ENCODE assay signal across 20 cellular contexts in genomic region chr3:66554178-66554577, GRCh38. TPM values are rescaled to one million over a fixed set of nuclear protein-coding genes. Genes with fewer than 3 reads are reported as not detected.
DNase-seq lines count a peak whose midpoint lies in the region; ATAC-seq and TF ChIP-seq lines count a peak whose summit lies in the region.
"Had no signal": no experiment of that assay in that cellular context is flagged by ENCODE, and none has a peak within 500 bp of the region (broad histone marks: within the 10 kb centered on the region; RNA-seq: fewer than 3 reads in every experiment).

No MANE protein-coding gene starts in this region.

- H2BK5ac ChIP-seq in mesenchymal stem cell (ENCODE audit: low read depth, low read length, poor library complexity, severe bottlenecking): no peak overlapping the region

- H3K18ac ChIP-seq in mesenchymal stem cell (ENCODE audit: low read depth in 1 of 2, low read length in 2 of 2): no peak overlapping the region

- no peaks in the 10 kb centered on the region for H3K27me3 ChIP-seq in BJ (ENCODE audit: control insufficient read depth, insufficient read depth, low read length)
- no peaks in the 10 kb centered on the region for H3K27me3 ChIP-seq in mesenchymal stem cell (ENCODE audit: control insufficient read depth in 1 of 2, insufficient read depth in 1 of 2, low read length in 2 of 2)
- H3K27me3 ChIP-seq: brain microvascular endothelial cell, upper lobe of right lung had no signal

- no peaks in the 10 kb centered on the region for H3K79me1 ChIP-seq in mesenchymal stem cell (replicated peaks; ENCODE audit: low read length, poor library complexity, severe bottlenecking)

- H3K4me3 ChIP-seq in BJ (ENCODE audit: low read depth, low read length) (no peak overlapping the region), choroid plexus epithelial cell (ENCODE audit: low read depth, low read length) (no peak overlapping the region), mesenchymal stem cell (ENCODE audit: insufficient read depth in 1 of 2, low read depth in 1 of 2, low read length in 2 of 2) (no peak overlapping the region)
- H3K4me3 ChIP-seq: skin epidermis, upper lobe of right lung had no signal

- no peak overlapping the region for H2BK12ac ChIP-seq in mesenchymal stem cell (ENCODE audit: low read length in 2 of 2)

- H3K36me3 ChIP-seq in BJ (ENCODE audit: control insufficient read depth, insufficient read depth, low read length) (no peaks in the 10 kb centered on the region), mesenchymal stem cell (ENCODE audit: control insufficient read depth in 1 of 2, insufficient read depth in 2 of 2, low read depth in 1 of 2, low read length in 2 of 2) (no peaks in the 10 kb centered on the region)
- H3K36me3 ChIP-seq: brain microvascular endothelial cell, upper lobe of right lung had no signal

- TF ChIP-seq CTCF in BJ (IDR thresholded peaks at IDR 0.05; ENCODE audit: insufficient read depth, low read depth, low read length) (no peak), choroid plexus epithelial cell (conservative IDR thresholded peaks at IDR 0.05; ENCODE audit: low read depth, low read length) (no peak)

- H4K8ac ChIP-seq in mesenchymal stem cell (ENCODE audit: low read length): no peak overlapping the region

- WGBS in mesenchymal stem cell: 83% methylated on average over 1 of the region's 1 CpG

- ATAC-seq in HG03097 (IDR thresholded peaks at IDR 0.05; ENCODE audit: low FRiP score, unreplicated experiment) (no peak), HG03571 (IDR thresholded peaks at IDR 0.05; ENCODE audit: unreplicated experiment) (no peak)
- ATAC-seq: activated CD8-positive, alpha-beta memory T cell treated with anti-CD3 and anti-CD28 coated beads, Interleukin-2, amount 10 ng/mL, durations not matched to agents 7 days and 5 days; stimulated activated memory B cell treated with anti-CD40 and anti-IgM and Interleukin-4, amounts not matched to agents 10 μg/mL and 1 μg/mL and 100 μg/mL, for 72 hours; upper lobe of right lung had no signal

- peaks cover 2% of the 10 kb centered on the region for H3K4me1 ChIP-seq in mesenchymal stem cell (ENCODE audit: control insufficient read depth, insufficient read depth, low read depth, low read length)
- H3K4me1 ChIP-seq: upper lobe of right lung had no signal

- no peak overlapping the region for H3K27ac ChIP-seq in mesenchymal stem cell (ENCODE audit: low read length, poor library complexity, severe bottlenecking)
- H3K27ac ChIP-seq: brain microvascular endothelial cell, C4-2B, skin epidermis, upper lobe of right lung had no signal

- H2BK120ac ChIP-seq in mesenchymal stem cell (ENCODE audit: low read depth, low read length): no peak overlapping the region

- no peak overlapping the region for H2BK15ac ChIP-seq in mesenchymal stem cell (ENCODE audit: low read depth, poor library complexity, severe bottlenecking)

- no peak overlapping the region for H3K4ac ChIP-seq in mesenchymal stem cell (ENCODE audit: low read depth in 1 of 2, low read length in 2 of 2)

- CTCF ChIA-PET in BJ (lab: Yijun Ruan, JAX): interaction anchor here (1.3 kb wide), 1 partner anchor 301 kb away, joined by 3 read pairs; no protein-coding TSS in a partner anchor

- H3K9me3 ChIP-seq in mesenchymal stem cell (ENCODE audit: control insufficient read depth, low read length): no peaks in the 10 kb centered on the region
- H3K9me3 ChIP-seq: upper lobe of right lung had no signal

- no peak overlapping the region for H4K91ac ChIP-seq in mesenchymal stem cell (ENCODE audit: low read length)

- no peak overlapping the region for H3K9ac ChIP-seq in mesenchymal stem cell (ENCODE audit: low read length)

- DNase-seq in BJ (ENCODE audit: low read depth) (peak; percentile 18), LHCN-M2 (ENCODE audit: low read depth) (peak; percentile 17), choroid plexus epithelial cell (ENCODE audit: low read depth) (peak; percentile 43), mesenchymal stem cell (peak; percentile 48), NCI-H510A (lab: John Stamatoyannopoulos, UW) (no peak), G401 (ENCODE audit: low spot score) (no peak)
- DNase-seq: activated CD8-positive, alpha-beta memory T cell treated with anti-CD3 and anti-CD28 coated beads, Interleukin-2, amount 10 ng/mL, durations not matched to agents 7 days and 5 days; brain microvascular endothelial cell; DND-41; effector CD4-positive, alpha-beta T cell; immature natural killer cell; NCI-H1694 treated with DMSO at 0.1 percent for 48 hours; nucleus accumbens; SW 1271; upper lobe of right lung had no signal

- in situ Hi-C loops in G401 (cut with HindIII; ENCODE audit: low sequenced_read_pairs): no loop called here

- H3K4me2 ChIP-seq in mesenchymal stem cell (ENCODE audit: low read length, poor library complexity, severe bottlenecking): no peak overlapping the region

- H2AK5ac ChIP-seq in mesenchymal stem cell (ENCODE audit: low read length, severe bottlenecking): no peak overlapping the region

- no peak overlapping the region for H2AFZ ChIP-seq in mesenchymal stem cell (ENCODE audit: low read depth, low read length)

- POLR2A ChIA-PET in BJ (lab: Charles Lee): no interaction called here

- no peak overlapping the region for H3K14ac ChIP-seq in mesenchymal stem cell (ENCODE audit: low read length in 2 of 2)

- no peak overlapping the region for H3K23ac ChIP-seq in mesenchymal stem cell (ENCODE audit: low read length in 2 of 2)

RNA-seq across cellular contexts. Expression of gene LRIG1, which starts 53.4 kb away (rescaled TPM):
- polyA plus RNA-seq in BJ (2011; rRNA removed): 8.1 and 13.0 TPM in 2 replicates
- 13.8 and 19.0 TPM in 2 replicates for polyA minus RNA-seq in BJ (2011; rRNA and poly(A)+ RNA removed)
- 2.6 and 3.0 TPM in 2 replicates for total RNA-seq in LHCN-M2 (2014; rRNA removed)
- 4.8 TPM for polyA plus RNA-seq in LHCN-M2 (2012)
- polyA plus RNA-seq in mesenchymal stem cell (2013, experiment 1 of 2): 11.6 TPM
- polyA plus RNA-seq in mesenchymal stem cell (2013, experiment 2 of 2): 12.2 TPM
- 1.3 and 1.7 TPM in 2 replicates for total RNA-seq in G401 (2014; rRNA removed; shearing (Covaris generic))

Comparison
In these comparisons a context has a peak if more than half of its experiments do, and no peak if none do; other contexts are left out.
1. DNase-seq: peak in BJ (single experiment), LHCN-M2 (single experiment), choroid plexus epithelial cell (single experiment) and mesenchymal stem cell (single experiment); none in NCI-H510A (single experiment) and G401 (single experiment).